15 cellular contexts compared by ENCODE assay signal in genomic region chrX:13159886-13160285, GRCh38.
DNase-seq lines count a peak whose midpoint lies in the region; ATAC-seq and TF ChIP-seq lines count a peak whose summit lies in the region.
"Had no signal": no experiment of that assay in that cellular context is flagged by ENCODE, and none has a peak within 500 bp of the region (broad histone marks: within the 10 kb centered on the region; RNA-seq: fewer than 3 reads in every experiment).

No MANE protein-coding gene starts in this region.

- ATAC-seq in SK-N-SH treated with all-trans-retinoic acid at 6 μM for 48 hours = peak; percentile 18; the same call in 2 of the 3 replicates
- no peak for ATAC-seq in gastrocnemius medialis
- ATAC-seq: GM23338 had no signal

- H3K9me3 ChIP-seq in gastrocnemius medialis = no peaks in the 10 kb centered on the region
- H3K9me3 ChIP-seq: BE2C, Peyer's patch had no signal

- H3K27ac ChIP-seq in gastrocnemius medialis = peak overlapping the region in 3 of 4 donors; percentile 57 to 62 (median 59)

- in situ Hi-C loops in gastrocnemius medialis (cut with MboI; ENCODE audit: low sequenced_read_pairs in 4 of 4) = no loop called here

- H3K4me1 ChIP-seq in gastrocnemius medialis = no peaks in the 10 kb centered on the region
- H3K4me1 ChIP-seq: BE2C, Peyer's patch had no signal

- no peak for TF ChIP-seq POLR2A in gastrocnemius medialis (IDR thresholded peaks at IDR 0.05)

- H3K36me3 ChIP-seq in gastrocnemius medialis = no peaks in the 10 kb centered on the region
- H3K36me3 ChIP-seq: BE2C, Peyer's patch had no signal

- DNase-seq in AG10803 (ENCODE audit: low read depth) = peak; percentile 67
- peak; percentile 49 for DNase-seq in fibroblast of peridontal ligament (ENCODE audit: extremely low read depth)
- DNase-seq in gastrocnemius medialis = no peak
- no peak for DNase-seq in inferior parietal cortex (ENCODE audit: extremely low spot score)
- no peak for DNase-seq in HT-29 (ENCODE audit: low spot score)
- no peak for DNase-seq in iPS-NIHi11 (ENCODE audit: low spot score)
- DNase-seq: BE2C; CD4-positive, alpha-beta memory T cell; MM.1S; NCI-H1105; NCI-H187 treated with DMSO at 0.1 percent for 48 hours; Peyer's patch; SHP77 treated with DMSO at 0.1 percent for 48 hours had no signal

- H3K4me3 ChIP-seq in AG10803 (ENCODE audit: low read length) (no peak overlapping the region), gastrocnemius medialis (no peak overlapping the region)
- H3K4me3 ChIP-seq: GM23338, Peyer's patch had no signal

- no peak for TF ChIP-seq CTCF in AG10803 (conservative IDR thresholded peaks at IDR 0.05; ENCODE audit: low read length)
- no peak for TF ChIP-seq CTCF in gastrocnemius medialis (IDR thresholded peaks at IDR 0.05 in 4 of 5, conservative IDR thresholded peaks at IDR 0.05 in 1 of 5)

- H3K27me3 ChIP-seq in gastrocnemius medialis = no peaks in the 10 kb centered on the region
- H3K27me3 ChIP-seq: BE2C, Peyer's patch had no signal

- intact Hi-C loops in gastrocnemius medialis (cut with DNase I; ENCODE audit: low total_unique reads) = no loop called here

TF ChIP-seq in SK-N-SH treated with all-trans-retinoic acid at 6 μM for 48 hours, 23 proteins besides CTCF, POLR2A, EP300 and RAD21:
- TF ChIP-seq ZNF70 (CRISPR knock-in tag; IDR thresholded peaks at IDR 0.05) (no peak), BACH2 (CRISPR knock-in tag; IDR thresholded peaks at IDR 0.05; ENCODE audit: borderline replicate concordance) (no peak), POU6F1 (CRISPR knock-in tag; IDR thresholded peaks at IDR 0.05; ENCODE audit: borderline replicate concordance, low read depth) (no peak)

Comparison
In these comparisons a context has a peak if more than half of its experiments do, and no peak if none do; other contexts are left out.
1. DNase-seq: peak in AG10803 (single experiment) and fibroblast of peridontal ligament (single experiment); none in gastrocnemius medialis (0 of 2), inferior parietal cortex (single experiment), HT-29 (single experiment) and iPS-NIHi11 (single experiment).